ENCODE assay signal across 21 cellular contexts in the genomic region with DNA sequence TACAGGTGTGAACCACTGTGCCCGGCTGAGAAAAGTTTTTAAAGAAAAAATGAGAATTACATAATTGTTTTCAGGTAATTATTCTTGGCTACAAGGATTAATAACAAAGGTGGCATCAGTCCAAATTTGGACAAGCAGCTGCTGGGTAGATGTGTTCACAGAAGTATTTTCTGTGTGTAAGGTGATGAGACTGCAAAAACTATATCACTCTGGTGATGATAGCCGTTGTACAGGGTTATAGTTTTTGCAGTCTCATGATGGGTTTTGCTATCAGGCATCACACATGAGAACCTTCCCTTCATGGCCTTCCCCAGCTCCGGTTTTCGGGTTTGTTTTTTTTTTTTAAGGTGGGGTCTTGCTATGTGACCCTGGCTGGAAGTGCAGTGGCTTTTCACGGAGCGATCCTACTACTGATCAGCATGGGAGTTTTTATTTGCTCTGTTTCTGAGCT.
"Had no signal": no experiment of that assay in that cellular context is flagged by ENCODE, and none has a peak within 500 bp of the region (broad histone marks: within the 10 kb centered on the region; RNA-seq: fewer than 3 reads in every experiment).

No MANE protein-coding gene starts in this region.

- H3K9me3 ChIP-seq: esophagus squamous epithelium, left ventricle myocardium inferior, lower lobe of right lung, ovary, psoas muscle, sigmoid colon, suprapubic skin, transverse colon, vagina had no signal

- H3K27me3 ChIP-seq: esophagus squamous epithelium, ovary, sigmoid colon, suprapubic skin, transverse colon, vagina had no signal

- H3K4me3 ChIP-seq: esophagus squamous epithelium, heart right ventricle, left ventricle myocardium inferior, lower lobe of right lung, ovary, psoas muscle, sigmoid colon, suprapubic skin, transverse colon, vagina had no signal

- H3K4me1 ChIP-seq: left ventricle myocardium inferior, lower lobe of right lung, psoas muscle, sigmoid colon, suprapubic skin, transverse colon, vagina had no signal

- DNase-seq: effector memory CD4-positive, alpha-beta T cell; esophagus squamous epithelium; foreskin melanocyte; glutamatergic neuron; heart right ventricle; hippocampal formation; left cardiac atrium; left ventricle myocardium inferior; lower lobe of right lung; natural killer cell; occipital lobe; ovary; posterior cingulate gyrus; psoas muscle; right cardiac atrium; sigmoid colon; stimulated activated naive B cell treated with anti-CD40 and anti-IgM and Interleukin-4, amounts not matched to agents 10 μg/mL and 1 μg/mL and 100 μg/mL, for 72 hours; stimulated activated naive CD8-positive, alpha-beta T cell treated with anti-CD3 and anti-CD28 coated beads, Interleukin-15, amount 100 ng/mL, for 72 hours; transverse colon had no signal

- H3K36me3 ChIP-seq: esophagus squamous epithelium, heart right ventricle, left ventricle myocardium inferior, lower lobe of right lung, ovary, sigmoid colon, suprapubic skin, transverse colon, vagina had no signal

- H3K27ac ChIP-seq: esophagus squamous epithelium, heart right ventricle, left ventricle myocardium inferior, lower lobe of right lung, ovary, psoas muscle, sigmoid colon, suprapubic skin, transverse colon, vagina had no signal
